22 cellular contexts compared by ENCODE assay signal in the genomic region with DNA sequence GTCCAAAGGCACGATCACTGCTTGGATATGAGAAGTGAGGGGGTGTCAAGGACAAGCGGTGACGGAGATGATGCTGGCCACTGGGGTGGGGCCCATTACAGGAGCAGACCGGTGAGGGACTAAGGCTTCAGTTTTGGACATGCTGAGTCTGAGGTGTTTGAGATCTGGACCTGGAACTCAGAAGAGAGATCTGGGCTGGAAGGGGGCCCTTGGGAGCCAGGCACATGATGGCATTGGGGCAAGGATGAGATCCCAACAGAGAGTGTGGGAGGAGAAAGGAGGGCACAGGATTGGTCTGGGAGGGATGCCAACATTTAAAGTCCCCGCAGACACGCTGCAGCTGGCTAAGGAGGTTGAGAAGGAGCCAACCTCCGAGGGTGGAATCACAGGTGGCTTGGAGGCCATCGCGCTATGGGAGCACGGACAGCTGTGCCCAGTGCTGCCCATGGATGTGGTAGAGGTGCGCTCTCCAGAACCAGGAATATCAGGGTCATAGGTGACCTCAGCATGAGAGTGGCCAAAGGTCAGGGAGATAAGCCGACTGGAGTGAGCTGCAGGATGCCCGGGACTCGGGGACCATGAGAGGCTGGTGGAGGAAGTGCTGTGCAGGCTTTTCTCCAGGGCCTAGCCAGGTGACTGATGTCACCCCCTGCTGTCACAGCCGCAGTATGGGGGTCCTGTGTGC. TPM values are rescaled to one million over a fixed set of nuclear protein-coding genes. Genes with fewer than 3 reads are reported as not detected.
DNase-seq lines count a peak whose midpoint lies in the region; ATAC-seq and TF ChIP-seq lines count a peak whose summit lies in the region.
"Had no signal": no experiment of that assay in that cellular context is flagged by ENCODE, and none has a peak within 500 bp of the region (broad histone marks: within the 10 kb centered on the region; RNA-seq: fewer than 3 reads in every experiment).

No MANE protein-coding gene starts in this region.

- no peak overlapping the region for H3K4me3 ChIP-seq in CD4-positive, CD25-positive, alpha-beta regulatory T cell (ENCODE audit: low read depth, low read length)
- no peak overlapping the region for H3K4me3 ChIP-seq in OCI-LY3 (ENCODE audit: low read length)
- no peak overlapping the region for H3K4me3 ChIP-seq in hepatocyte
- H3K4me3 ChIP-seq in osteoblast (ENCODE audit: insufficient read depth, low read length), result no peak overlapping the region
- H3K4me3 ChIP-seq: heart right ventricle had no signal

- DNase-seq in CD4-positive, CD25-positive, alpha-beta regulatory T cell, result no peak
- DNase-seq in hepatocyte (ENCODE audit: low spot score) (peak; percentile 31), osteoblast (ENCODE audit: insufficient read length, low spot score, missing footprints) (peak; percentile 29), DMS53 treated with DMSO at 0.1 percent for 48 hours (lab: John Stamatoyannopoulos, UW; ENCODE audit: unreplicated experiment) (no peak), anterior cingulate cortex (lab: John Stamatoyannopoulos, UW) (no peak)
- no peak for DNase-seq in effector CD4-positive, alpha-beta T cell
- DNase-seq: activated gamma-delta T cell treated with Interleukin-2 at 50 U/mL for 16 hours; activated T-cell treated with anti-CD3 and anti-CD28 coated beads, Interleukin-2, amount 50 U/mL, for 1 hour; brain microvascular endothelial cell; C1 segment of cervical spinal cord; Calu3; heart right ventricle; HFFc6; kidney glomerular epithelial cell; NCI-H146; NCI-H2107; NK-92 treated with Interleukin-12 subunit alpha and Interleukin-12 subunit beta, amount 100 ng/mL, for 24 hours; Right ventricle myocardium superior; T-helper 9 cell; WERI-Rb-1 had no signal

- no peaks in the 10 kb centered on the region for H3K9me3 ChIP-seq in CD4-positive, CD25-positive, alpha-beta regulatory T cell (ENCODE audit: control insufficient read depth in 2 of 2, low read length in 2 of 2)
- H3K9me3 ChIP-seq in OCI-LY3 (ENCODE audit: insufficient read depth, low read length) (no peaks in the 10 kb centered on the region), hepatocyte (ENCODE audit: low read depth) (no peaks in the 10 kb centered on the region), osteoblast (ENCODE audit: low read depth, low read length) (no peaks in the 10 kb centered on the region)
- H3K9me3 ChIP-seq: heart right ventricle had no signal

- H3K36me3 ChIP-seq in CD4-positive, CD25-positive, alpha-beta regulatory T cell (ENCODE audit: control insufficient read depth, insufficient read depth, low read length), result peaks cover under 1% of the 10 kb centered on the region
- H3K36me3 ChIP-seq in OCI-LY3 (replicated peaks; ENCODE audit: low read depth, low read length) (no peaks in the 10 kb centered on the region), hepatocyte (replicated peaks; ENCODE audit: insufficient read depth, low read depth) (no peaks in the 10 kb centered on the region), osteoblast (ENCODE audit: insufficient read depth, low read length) (no peaks in the 10 kb centered on the region)
- H3K36me3 ChIP-seq: brain microvascular endothelial cell, WERI-Rb-1 had no signal

- H3K4me3 Mint-ChIP-seq in CD4-positive, CD25-positive, alpha-beta regulatory T cell, result no peak overlapping the region
- H3K4me3 Mint-ChIP-seq: HFFc6 had no signal

- H3K79me2 ChIP-seq in OCI-LY3 (ENCODE audit: low read length), result no peaks in the 10 kb centered on the region
- no peaks in the 10 kb centered on the region for H3K79me2 ChIP-seq in hepatocyte
- H3K79me2 ChIP-seq in osteoblast (ENCODE audit: insufficient read depth, low read length), result no peaks in the 10 kb centered on the region

- peaks cover 31% of the 10 kb centered on the region for H3K36me3 Mint-ChIP-seq in CD4-positive, CD25-positive, alpha-beta regulatory T cell

- H3K27ac Mint-ChIP-seq in CD4-positive, CD25-positive, alpha-beta regulatory T cell, result peak overlapping the region in 2 of 3 donors; percentile 64 to 81
- H3K27ac Mint-ChIP-seq: HFFc6 had no signal

- H2AFZ ChIP-seq in OCI-LY3 (ENCODE audit: low read depth, low read length), result no peak overlapping the region
- no peak overlapping the region for H2AFZ ChIP-seq in hepatocyte
- no peak overlapping the region for H2AFZ ChIP-seq in osteoblast (ENCODE audit: low read length)

- no peak for ATAC-seq in CD4-positive, CD25-positive, alpha-beta regulatory T cell (ENCODE audit: low read depth in 2 of 2)
- no peak for ATAC-seq in HG02938 (IDR thresholded peaks at IDR 0.05; ENCODE audit: unreplicated experiment)

- H3K27ac ChIP-seq in CD4-positive, CD25-positive, alpha-beta regulatory T cell (ENCODE audit: insufficient read depth, low read length, poor library complexity, severe bottlenecking), result no peak overlapping the region
- H3K27ac ChIP-seq in OCI-LY3 (ENCODE audit: low read length), result no peak overlapping the region
- no peak overlapping the region for H3K27ac ChIP-seq in hepatocyte
- no peak overlapping the region for H3K27ac ChIP-seq in osteoblast (ENCODE audit: low read depth, low read length)
- H3K27ac ChIP-seq: brain microvascular endothelial cell, heart right ventricle, WERI-Rb-1 had no signal

- TF ChIP-seq CTCF in OCI-LY3 (IDR thresholded peaks at IDR 0.05; ENCODE audit: low read depth, low read length), result no peak
- TF ChIP-seq CTCF in hepatocyte (IDR thresholded peaks at IDR 0.05; ENCODE audit: poor library complexity), result no peak
- TF ChIP-seq CTCF in osteoblast (IDR thresholded peaks at IDR 0.05; ENCODE audit: extremely low read depth, low read depth, low read length), result no peak

- no peaks in the 10 kb centered on the region for H3K9me3 Mint-ChIP-seq in CD4-positive, CD25-positive, alpha-beta regulatory T cell
- H3K9me3 Mint-ChIP-seq: HFFc6 had no signal

- no peaks in the 10 kb centered on the region for H3K4me1 ChIP-seq in CD4-positive, CD25-positive, alpha-beta regulatory T cell (ENCODE audit: control insufficient read depth, insufficient read depth, low read length, poor library complexity, severe bottlenecking)
- peaks cover 13% of the 10 kb centered on the region for H3K4me1 ChIP-seq in OCI-LY3 (ENCODE audit: low read length)
- H3K4me1 ChIP-seq in hepatocyte (ENCODE audit: insufficient read depth), result peaks cover 13% of the 10 kb centered on the region
- H3K4me1 ChIP-seq in osteoblast (ENCODE audit: insufficient read depth, low read length), result no peaks in the 10 kb centered on the region

- H3K9me2 ChIP-seq in hepatocyte (replicated peaks; ENCODE audit: insufficient read depth), result no peaks in the 10 kb centered on the region

- H3K27me3 Mint-ChIP-seq in CD4-positive, CD25-positive, alpha-beta regulatory T cell, result no peaks in the 10 kb centered on the region

- no peaks in the 10 kb centered on the region for H3K27me3 ChIP-seq in CD4-positive, CD25-positive, alpha-beta regulatory T cell (ENCODE audit: control insufficient read depth, insufficient read depth, low read length)
- H3K27me3 ChIP-seq in OCI-LY3 (ENCODE audit: low read depth, low read length), result no peaks in the 10 kb centered on the region
- no peaks in the 10 kb centered on the region for H3K27me3 ChIP-seq in hepatocyte
- no peaks in the 10 kb centered on the region for H3K27me3 ChIP-seq in osteoblast (ENCODE audit: insufficient read depth, low read length)
- H3K27me3 ChIP-seq: brain microvascular endothelial cell, heart right ventricle had no signal

- H4K20me1 ChIP-seq in OCI-LY3 (ENCODE audit: insufficient read depth, low read length) (no peaks in the 10 kb centered on the region), hepatocyte (ENCODE audit: insufficient read depth, poor library complexity, severe bottlenecking) (no peaks in the 10 kb centered on the region), osteoblast (ENCODE audit: insufficient read depth, low read length) (peaks cover 3% of the 10 kb centered on the region)

- H3K9ac ChIP-seq in OCI-LY3 (ENCODE audit: low read length), result no peak overlapping the region

- peak overlapping the region; percentile 50; the same call in 1 of the 2 replicates for H3K4me2 ChIP-seq in OCI-LY3 (ENCODE audit: low read length)
- H3K4me2 ChIP-seq in hepatocyte, result no peak overlapping the region
- H3K4me2 ChIP-seq in osteoblast (ENCODE audit: insufficient read depth, low read length), result no peak overlapping the region

- 84% methylated on average over 14 of the region's 15 CpGs for WGBS in hepatocyte (ENCODE audit: low lambda C conversion rate, missing lambda C conversion rate)

- peaks cover 0 to 5% (median 0%) of the 10 kb centered on the region in 4 donors for H3K4me1 Mint-ChIP-seq in CD4-positive, CD25-positive, alpha-beta regulatory T cell

RNA-seq across cellular contexts. Expression of gene DHRS12, which starts 21.8 kb away (rescaled TPM):
- total RNA-seq in CD4-positive, CD25-positive, alpha-beta regulatory T cell, result 25.9 TPM
- polyA plus RNA-seq in CD4-positive, CD25-positive, alpha-beta regulatory T cell, result 10 to 100 TPM; 31.3 to 42.9 (median 35.4) TPM
- 4.6 and 9.8 TPM in 2 replicates for total RNA-seq in hepatocyte
- polyA plus RNA-seq in hepatocyte, result 13.5 and 19.3 TPM in 2 replicates
- total RNA-seq in osteoblast, result 3.3 and 3.8 TPM in 2 replicates

Comparison
In these comparisons a context has a peak if more than half of its experiments do, and no peak if none do; other contexts are left out.
1. DNase-seq: peak in hepatocyte (single experiment) and osteoblast (single experiment); none in CD4-positive, CD25-positive, alpha-beta regulatory T cell (0 of 3), DMS53 treated with DMSO at 0.1 percent for 48 hours (single experiment), effector CD4-positive, alpha-beta T cell (single experiment) and anterior cingulate cortex (0 of 58).